8 cellular contexts compared by ENCODE assay signal in the genomic region with DNA sequence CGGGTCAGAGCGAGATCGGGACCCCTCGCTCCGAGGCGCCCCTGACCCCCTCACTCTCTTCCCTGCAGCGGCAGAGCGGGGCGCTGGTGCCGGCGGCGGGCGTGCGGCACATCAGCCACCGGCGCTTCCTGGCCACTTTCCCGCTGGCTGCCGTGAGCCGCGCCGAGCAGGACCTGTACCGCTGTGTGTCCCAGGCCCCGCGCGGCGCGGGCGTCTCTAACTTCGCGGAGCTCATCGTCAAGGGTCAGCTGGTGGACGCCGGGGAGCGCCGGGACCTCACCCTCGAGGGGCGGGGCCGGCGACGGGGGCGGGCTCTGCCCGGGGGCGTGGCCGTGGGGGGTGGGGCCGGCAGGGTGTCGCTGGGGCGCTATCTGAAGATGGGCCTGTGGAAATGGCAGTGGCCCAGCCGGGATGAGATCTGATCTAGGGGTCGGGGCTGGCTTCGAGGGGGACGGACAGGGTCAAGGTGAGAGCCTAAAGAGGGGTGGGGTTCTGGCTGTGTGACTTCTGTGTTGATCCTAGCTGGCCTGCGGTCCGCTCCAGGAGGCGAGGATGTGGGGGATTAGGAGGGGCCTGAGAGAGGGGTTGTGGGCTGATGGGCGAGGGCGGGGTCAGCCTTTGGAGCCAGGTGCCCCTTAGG. TPM values are rescaled to one million over a fixed set of nuclear protein-coding genes. Genes with fewer than 3 reads are reported as not detected.
DNase-seq lines count a peak whose midpoint lies in the region; ATAC-seq, FAIRE-seq and TF ChIP-seq lines count a peak whose summit lies in the region.

No MANE protein-coding gene starts in this region.

- TF ChIP-seq EP300 in tibial nerve (IDR thresholded peaks at IDR 0.05) = peak in 1 of 2 donors; percentile 23

- WGBS in tibial nerve, 2 donors = 6 to 9% methylated on average over 23 to 25 of the region's 56 CpGs

- H3K9me3 ChIP-seq in mucosa of rectum (ENCODE audit: control insufficient read depth in 2 of 2, low read length in 2 of 2) (no peaks in the 10 kb centered on the region), tibial nerve (no peaks in the 10 kb centered on the region)

- FAIRE-seq in GM12892 (lab: Jason Lieb, UNC) = no peak
- FAIRE-seq in urothelium cell line (lab: Jason Lieb, UNC) = no peak

- H3K27ac Mint-ChIP-seq in activated CD4-positive, alpha-beta T cell treated with anti-CD3 and anti-CD28 coated beads, Interleukin-2, amount 10 ng/mL, durations not matched to agents 7 days and 5 days = no peak overlapping the region

- peaks cover 3% of the 10 kb centered on the region for H3K4me1 Mint-ChIP-seq in activated CD4-positive, alpha-beta T cell treated with anti-CD3 and anti-CD28 coated beads, Interleukin-2, amount 10 ng/mL, durations not matched to agents 7 days and 5 days

- H3K27me3 ChIP-seq in mucosa of rectum (ENCODE audit: control insufficient read depth in 2 of 2, insufficient read depth in 2 of 2, low read length in 2 of 2) = peaks cover 10 to 15% of the 10 kb centered on the region in 2 donors
- H3K27me3 ChIP-seq in tibial nerve = no peaks in the 10 kb centered on the region

- H3K27ac ChIP-seq in mucosa of rectum (ENCODE audit: low read depth in 2 of 2, low read length in 2 of 2) = no peak overlapping the region
- H3K27ac ChIP-seq in tibial nerve = peak overlapping the region in 2 of 4 donors; percentile 1 to 73

- H3K4me3 Mint-ChIP-seq in activated CD4-positive, alpha-beta T cell treated with anti-CD3 and anti-CD28 coated beads, Interleukin-2, amount 10 ng/mL, durations not matched to agents 7 days and 5 days = peak overlapping the region; percentile 68

- H3K9me3 Mint-ChIP-seq in activated CD4-positive, alpha-beta T cell treated with anti-CD3 and anti-CD28 coated beads, Interleukin-2, amount 10 ng/mL, durations not matched to agents 7 days and 5 days = no peaks in the 10 kb centered on the region

- H3K36me3 ChIP-seq in mucosa of rectum (ENCODE audit: control insufficient read depth in 2 of 2, insufficient read depth in 2 of 2, low read length in 2 of 2) (no peaks in the 10 kb centered on the region), tibial nerve (peaks cover 0 to 24% (median 0%) of the 10 kb centered on the region in 3 donors)

- H3K9ac ChIP-seq in mucosa of rectum (ENCODE audit: low read depth in 1 of 2, low read length in 2 of 2) = peak overlapping the region in 1 of 2 donors; percentile 26

- H3K27me3 Mint-ChIP-seq in activated CD4-positive, alpha-beta T cell treated with anti-CD3 and anti-CD28 coated beads, Interleukin-2, amount 10 ng/mL, durations not matched to agents 7 days and 5 days = peaks cover 42% of the 10 kb centered on the region

- H3K4me1 ChIP-seq in mucosa of rectum (ENCODE audit: control insufficient read depth in 2 of 2, insufficient read depth in 2 of 2, low read length in 2 of 2) (peaks cover 0 to 2% of the 10 kb centered on the region in 2 donors), tibial nerve (peaks cover 0 to 43% (median 11%) of the 10 kb centered on the region in 4 donors)

- TF ChIP-seq POLR2A in GM12892 (IDR thresholded peaks at IDR 0.05; ENCODE audit: low read depth, low read length) (no peak), tibial nerve (IDR thresholded peaks at IDR 0.05) (peak in 1 of 2 donors; percentile 22)

- POLR2A ChIA-PET in activated CD4-positive, alpha-beta T cell treated with anti-CD3 and anti-CD28 coated beads, Interleukin-2, amount 10 ng/mL, durations not matched to agents 7 days and 5 days (lab: Charles Lee) = no interaction called here

- H3K4me3 ChIP-seq in mucosa of rectum (ENCODE audit: low read length in 2 of 2) (peak overlapping the region; percentile 54 to 59), tibial nerve (peak overlapping the region; percentile 30 to 60 (median 48))

- ATAC-seq in HG02938 (IDR thresholded peaks at IDR 0.05; ENCODE audit: unreplicated experiment) (no peak), GM19351 (IDR thresholded peaks at IDR 0.05; ENCODE audit: unreplicated experiment) (no peak)

- CTCF ChIA-PET in activated CD4-positive, alpha-beta T cell treated with anti-CD3 and anti-CD28 coated beads, Interleukin-2, amount 10 ng/mL, durations not matched to agents 7 days and 5 days (lab: Charles Lee) = interaction anchor here (0.5 kb wide), 1 partner anchor 355 kb away, joined by 5 read pairs; no protein-coding TSS in a partner anchor

- DNase-seq in GM12892 (ENCODE audit: insufficient read length) (peak; percentile 43), epidermal melanocyte (ENCODE audit: insufficient read length, low spot score) (peak; percentile 82), tibial nerve (ENCODE audit: low spot score in 2 of 2) (peak; percentile 33 to 36), urothelium cell line (ENCODE audit: low spot score) (no peak)
- peak; percentile 28 for DNase-seq in activated CD4-positive, alpha-beta T cell treated with anti-CD3 and anti-CD28 coated beads, Interleukin-2, amount 10 ng/mL, durations not matched to agents 7 days and 5 days

- no peak for TF ChIP-seq CTCF in tibial nerve (IDR thresholded peaks at IDR 0.05)

- H3K36me3 Mint-ChIP-seq in activated CD4-positive, alpha-beta T cell treated with anti-CD3 and anti-CD28 coated beads, Interleukin-2, amount 10 ng/mL, durations not matched to agents 7 days and 5 days (ENCODE audit: low read depth) = no peaks in the 10 kb centered on the region

RNA-seq across cellular contexts. Expression of gene PTPRU, which starts 23.6 kb away (rescaled TPM):
- polyA plus RNA-seq in GM12892 (2012; ENCODE audit: missing spikeins) = not detected
- total RNA-seq in activated CD4-positive, alpha-beta T cell treated with anti-CD3 and anti-CD28 coated beads, Interleukin-2, amount 10 ng/mL, durations not matched to agents 7 days and 5 days = under 1 TPM; 0.22 to 0.31 TPM
- total RNA-seq in tibial nerve = 10 to 100 TPM; 52.1 to 75.6 (median 63.7) TPM

RNA-seq across cellular contexts. Expression of gene MECR, which starts 29.2 kb away (rescaled TPM):
- 27.9 TPM for polyA plus RNA-seq in GM12892 (2012; ENCODE audit: missing spikeins)
- 10 to 100 TPM; 16.4 to 19.7 TPM for total RNA-seq in activated CD4-positive, alpha-beta T cell treated with anti-CD3 and anti-CD28 coated beads, Interleukin-2, amount 10 ng/mL, durations not matched to agents 7 days and 5 days
- total RNA-seq in tibial nerve = 10 to 100 TPM; 18.8 to 34.2 (median 22.9) TPM

Comparison
In these comparisons a context has a peak if more than half of its experiments do, and no peak if none do; other contexts are left out.
1. RNA of gene PTPRU, which starts 23.6 kb away (total RNA-seq): 52.1 to 75.6 TPM in tibial nerve; 0.22 to 0.31 TPM in activated CD4-positive, alpha-beta T cell treated with anti-CD3 and anti-CD28 coated beads, Interleukin-2, amount 10 ng/mL, durations not matched to agents 7 days and 5 days; every median in the first group is over 10 times any median in the second.